ENCODE assay signal across 32 cellular contexts in the genomic region with DNA sequence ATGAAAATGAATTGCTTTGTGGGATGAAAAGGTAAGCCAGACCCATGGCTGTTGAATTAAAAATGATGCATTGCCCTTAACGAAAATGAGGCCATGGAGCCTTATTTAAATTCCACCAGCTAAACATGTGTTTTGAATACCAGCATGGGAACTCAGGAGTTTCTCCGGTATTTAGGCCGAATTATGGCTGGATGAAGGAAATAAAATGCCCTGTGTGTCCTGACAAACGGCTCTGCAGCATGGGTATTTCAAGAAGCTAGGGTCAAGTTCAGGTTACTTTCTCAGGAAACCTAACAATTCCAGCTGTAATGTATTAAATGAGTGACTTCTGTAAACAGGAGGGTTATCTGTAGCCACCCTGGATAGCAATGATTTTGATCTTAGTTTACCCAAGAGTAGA. TPM values are rescaled to one million over a fixed set of nuclear protein-coding genes. Genes with fewer than 3 reads are reported as not detected.
DNase-seq lines count a peak whose midpoint lies in the region; ATAC-seq and TF ChIP-seq lines count a peak whose summit lies in the region.
"Had no signal": no experiment of that assay in that cellular context is flagged by ENCODE, and none has a peak within 500 bp of the region (broad histone marks: within the 10 kb centered on the region; RNA-seq: fewer than 3 reads in every experiment).

No MANE protein-coding gene starts in this region.

- no peak overlapping the region for H3K18ac ChIP-seq in mesenchymal stem cell (ENCODE audit: low read depth in 1 of 2, low read length in 2 of 2)

- H3K36me3 ChIP-seq in mesenchymal stem cell (ENCODE audit: control insufficient read depth in 1 of 2, insufficient read depth in 2 of 2, low read depth in 1 of 2, low read length in 2 of 2), result peaks cover 21 to 52% of the 10 kb centered on the region in 2 experiments
- H3K36me3 ChIP-seq in thoracic aorta, result no peaks in the 10 kb centered on the region
- H3K36me3 ChIP-seq in esophagus squamous epithelium, result peaks cover 0 to 57% (median 0%) of the 10 kb centered on the region in 3 donors
- H3K36me3 ChIP-seq: neutrophil, right lobe of liver had no signal

- intact Hi-C loops in esophagus squamous epithelium (cut with DNase I), result no loop called here

- no peak overlapping the region for H2BK5ac ChIP-seq in mesenchymal stem cell (ENCODE audit: low read depth, low read length, poor library complexity, severe bottlenecking)

- no peak overlapping the region for H4K91ac ChIP-seq in mesenchymal stem cell (ENCODE audit: low read length)

- TF ChIP-seq POLR2A in esophagus squamous epithelium (IDR thresholded peaks at IDR 0.05), result no peak

- no peak overlapping the region for H2BK12ac ChIP-seq in mesenchymal stem cell (ENCODE audit: low read length in 2 of 2)

- no peak overlapping the region for H2BK15ac ChIP-seq in mesenchymal stem cell (ENCODE audit: low read depth, poor library complexity, severe bottlenecking)

- no peak overlapping the region for H3K4me2 ChIP-seq in mesenchymal stem cell (ENCODE audit: low read length, poor library complexity, severe bottlenecking)

- ATAC-seq in thoracic aorta (ENCODE audit: insufficient number of reproducible peaks, low FRiP score, low read depth), result no peak
- no peak for ATAC-seq in GM18867 (IDR thresholded peaks at IDR 0.05; ENCODE audit: unreplicated experiment)
- no peak for ATAC-seq in GM19452 (IDR thresholded peaks at IDR 0.05; ENCODE audit: unreplicated experiment)
- ATAC-seq in natural killer cell treated with Interleukin-12 subunit alpha and Interleukin-12 subunit beta and Interleukin-15 and Interleukin-18, amount 100 ng/mL, for 72 hours, result no peak
- ATAC-seq: K562, upper lobe of right lung had no signal

- H3K9ac ChIP-seq in mesenchymal stem cell (ENCODE audit: low read length), result peak overlapping the region; percentile 23

- no peak overlapping the region for H3K27ac ChIP-seq in mesenchymal stem cell (ENCODE audit: low read length, poor library complexity, severe bottlenecking)
- peak overlapping the region; percentile 1 to 9 for H3K27ac ChIP-seq in thoracic aorta
- peak overlapping the region in 1 of 4 donors; percentile 4 for H3K27ac ChIP-seq in esophagus squamous epithelium
- H3K27ac ChIP-seq: neutrophil, right lobe of liver, RWPE1, upper lobe of right lung had no signal

- DNase-seq in HFFc6, result no peak
- no peak for DNase-seq in chondrocyte (ENCODE audit: low spot score)
- no peak for DNase-seq in mesenchymal stem cell
- DNase-seq in thoracic aorta (ENCODE audit: low spot score), result no peak
- no peak for DNase-seq in esophagus squamous epithelium (lab: John Stamatoyannopoulos, UW)
- no peak for DNase-seq in natural killer cell treated with Interleukin-12 subunit alpha and Interleukin-12 subunit beta and Interleukin-15 and Interleukin-18, amount 100 ng/mL, for 72 hours (ENCODE audit: low spot score)
- DNase-seq: activated B cell treated with CpG ODN at 0.5 μM for 24 hours; activated CD4-positive, alpha-beta T cell treated with anti-CD3 and anti-CD28 coated beads, Interleukin-2, amount 50 U/mL, for 1 hour; activated gamma-delta T cell; activated naive CD8-positive, alpha-beta T cell treated with anti-CD3 and anti-CD28 coated beads for 36 hours; activated T-cell treated with anti-CD3 and anti-CD28 coated beads, Interleukin-2, amount 50 U/mL, for 24 hours; Calu3; CD4-positive, CD25-positive, alpha-beta regulatory T cell; DMS79; GDM1; glutamatergic neuron; naive B cell; NCI-H1048; NCI-H187 treated with DMSO at 0.1 percent for 48 hours; NCI-H2171 treated with DMSO at 0.1 percent for 48 hours; NCI-H510A treated with DMSO at 0.1 percent for 48 hours; right lobe of liver; stimulated activated CD4-positive, alpha-beta T cell treated with anti-CD3 and anti-CD28 coated beads, Interleukin-4, amount 100 ng/mL, for 1 hour; upper lobe of right lung had no signal

- TF ChIP-seq CTCF in HFFc6 (IDR thresholded peaks at IDR 0.05) (no peak), chondrocyte (IDR thresholded peaks at IDR 0.05) (no peak), thoracic aorta (IDR thresholded peaks at IDR 0.05) (no peak), esophagus squamous epithelium (IDR thresholded peaks at IDR 0.05) (no peak)

- no peaks in the 10 kb centered on the region for H3K9me3 ChIP-seq in mesenchymal stem cell (ENCODE audit: control insufficient read depth, low read length)
- no peaks in the 10 kb centered on the region for H3K9me3 ChIP-seq in thoracic aorta
- H3K9me3 ChIP-seq in esophagus squamous epithelium, result no peaks in the 10 kb centered on the region
- H3K9me3 ChIP-seq: neutrophil, right lobe of liver, upper lobe of right lung had no signal

- H3K23ac ChIP-seq in mesenchymal stem cell (ENCODE audit: low read length in 2 of 2), result no peak overlapping the region

- H4K8ac ChIP-seq in mesenchymal stem cell (ENCODE audit: low read length), result no peak overlapping the region

- no peaks in the 10 kb centered on the region for H3K27me3 ChIP-seq in mesenchymal stem cell (ENCODE audit: control insufficient read depth in 1 of 2, insufficient read depth in 1 of 2, low read length in 2 of 2)
- H3K27me3 ChIP-seq in thoracic aorta (replicated peaks; ENCODE audit: insufficient read depth), result no peaks in the 10 kb centered on the region
- no peaks in the 10 kb centered on the region for H3K27me3 ChIP-seq in esophagus squamous epithelium
- H3K27me3 ChIP-seq: neutrophil, right lobe of liver, upper lobe of right lung had no signal

- H2BK120ac ChIP-seq in mesenchymal stem cell (ENCODE audit: low read depth, low read length), result no peak overlapping the region

- H3K4me3 ChIP-seq in mesenchymal stem cell (ENCODE audit: insufficient read depth in 1 of 2, low read depth in 1 of 2, low read length in 2 of 2) (peak overlapping the region in 1 of 2 experiments; percentile 14), thoracic aorta (no peak overlapping the region), esophagus squamous epithelium (no peak overlapping the region)
- H3K4me3 ChIP-seq: K562, right lobe of liver, upper lobe of right lung had no signal

- H3K79me1 ChIP-seq in mesenchymal stem cell (replicated peaks; ENCODE audit: low read length, poor library complexity, severe bottlenecking), result peaks cover 12% of the 10 kb centered on the region

- peaks cover 15% of the 10 kb centered on the region for H3K4me1 ChIP-seq in mesenchymal stem cell (ENCODE audit: control insufficient read depth, insufficient read depth, low read depth, low read length)
- H3K4me1 ChIP-seq in thoracic aorta (ENCODE audit: control insufficient read depth in 1 of 2, low read depth in 2 of 2), result peaks cover 22 to 69% of the 10 kb centered on the region in 2 donors
- H3K4me1 ChIP-seq in esophagus squamous epithelium, result peaks cover 10 to 39% (median 12%) of the 10 kb centered on the region in 3 donors

- H3K4me3 Mint-ChIP-seq in HFFc6 (no peak overlapping the region), chondrocyte (ENCODE audit: unreplicated experiment) (no peak overlapping the region)
- no peak overlapping the region for H3K4me3 Mint-ChIP-seq in natural killer cell treated with Interleukin-12 subunit alpha and Interleukin-12 subunit beta and Interleukin-15 and Interleukin-18, amount 100 ng/mL, for 72 hours
- H3K4me3 Mint-ChIP-seq: activated B cell treated with CpG ODN at 0.5 μM for 24 hours; activated naive CD8-positive, alpha-beta T cell treated with anti-CD3 and anti-CD28 coated beads for 36 hours; activated T-cell treated with anti-CD3 and anti-CD28 coated beads, Interleukin-2, amount 50 U/mL, for 24 hours; CD4-positive, CD25-positive, alpha-beta regulatory T cell; central memory CD8-positive, alpha-beta T cell; naive B cell; T-helper 1 cell treated with Interleukin-12 subunit alpha and Interleukin-12 subunit beta and Interleukin-4 antibody, amounts not matched to agents 30 μg/mL and 1 μg/mL, for 36 hours had no signal

- no peak overlapping the region for H2AK5ac ChIP-seq in mesenchymal stem cell (ENCODE audit: low read length, severe bottlenecking)

- peak overlapping the region; percentile 79 for H3K27ac Mint-ChIP-seq in HFFc6
- H3K27ac Mint-ChIP-seq in chondrocyte (ENCODE audit: unreplicated experiment), result peak overlapping the region; percentile 4
- no peak overlapping the region for H3K27ac Mint-ChIP-seq in natural killer cell treated with Interleukin-12 subunit alpha and Interleukin-12 subunit beta and Interleukin-15 and Interleukin-18, amount 100 ng/mL, for 72 hours
- H3K27ac Mint-ChIP-seq: activated B cell treated with CpG ODN at 0.5 μM for 24 hours; activated naive CD8-positive, alpha-beta T cell treated with anti-CD3 and anti-CD28 coated beads for 36 hours; activated T-cell treated with anti-CD3 and anti-CD28 coated beads, Interleukin-2, amount 50 U/mL, for 24 hours; CD4-positive, CD25-positive, alpha-beta regulatory T cell; progenitor cell of endocrine pancreas; T-helper 1 cell treated with Interleukin-12 subunit alpha and Interleukin-12 subunit beta and Interleukin-4 antibody, amounts not matched to agents 30 μg/mL and 1 μg/mL, for 36 hours had no signal

- no peak overlapping the region for H3K14ac ChIP-seq in mesenchymal stem cell (ENCODE audit: low read length in 2 of 2)

- no peak overlapping the region for H3K4ac ChIP-seq in mesenchymal stem cell (ENCODE audit: low read depth in 1 of 2, low read length in 2 of 2)

- WGBS in mesenchymal stem cell, result 83% methylated on average over 4 of the region's 4 CpGs
- 58 to 64% methylated on average over 4 of the region's 4 CpGs for WGBS in esophagus squamous epithelium, 2 donors

- no peak overlapping the region for H2AFZ ChIP-seq in mesenchymal stem cell (ENCODE audit: low read depth, low read length)

- H3K4me1 Mint-ChIP-seq in HFFc6 (ENCODE audit: low read depth), result peaks cover 77% of the 10 kb centered on the region
- H3K4me1 Mint-ChIP-seq in chondrocyte (ENCODE audit: low read depth), result peaks cover 52% of the 10 kb centered on the region
- peaks cover 0 to under 1% of the 10 kb centered on the region in 2 donors for H3K4me1 Mint-ChIP-seq in natural killer cell treated with Interleukin-12 subunit alpha and Interleukin-12 subunit beta and Interleukin-15 and Interleukin-18, amount 100 ng/mL, for 72 hours (ENCODE audit: low read depth in 2 of 2)
- H3K4me1 Mint-ChIP-seq: activated B cell treated with CpG ODN at 0.5 μM for 24 hours; central memory CD8-positive, alpha-beta T cell had no signal

- H3K36me3 Mint-ChIP-seq in HFFc6 (ENCODE audit: low read depth) (peaks cover 42% of the 10 kb centered on the region), chondrocyte (ENCODE audit: low read depth) (peaks cover 16% of the 10 kb centered on the region)
- H3K36me3 Mint-ChIP-seq in natural killer cell treated with Interleukin-12 subunit alpha and Interleukin-12 subunit beta and Interleukin-15 and Interleukin-18, amount 100 ng/mL, for 72 hours, result no peaks in the 10 kb centered on the region
- H3K36me3 Mint-ChIP-seq: activated naive CD8-positive, alpha-beta T cell treated with anti-CD3 and anti-CD28 coated beads for 36 hours; CD4-positive, CD25-positive, alpha-beta regulatory T cell; naive B cell had no signal

- H3K27me3 Mint-ChIP-seq in HFFc6 (ENCODE audit: insufficient read depth) (no peaks in the 10 kb centered on the region), chondrocyte (ENCODE audit: low read depth) (no peaks in the 10 kb centered on the region)
- peaks cover 0 to 6% of the 10 kb centered on the region in 2 donors for H3K27me3 Mint-ChIP-seq in natural killer cell treated with Interleukin-12 subunit alpha and Interleukin-12 subunit beta and Interleukin-15 and Interleukin-18, amount 100 ng/mL, for 72 hours
- H3K27me3 Mint-ChIP-seq: activated B cell treated with CpG ODN at 0.5 μM for 24 hours; activated naive CD8-positive, alpha-beta T cell treated with anti-CD3 and anti-CD28 coated beads for 36 hours; naive B cell; progenitor cell of endocrine pancreas had no signal

- H3K9me3 Mint-ChIP-seq in HFFc6 (no peaks in the 10 kb centered on the region), chondrocyte (ENCODE audit: low read depth) (no peaks in the 10 kb centered on the region)
- H3K9me3 Mint-ChIP-seq in natural killer cell treated with Interleukin-12 subunit alpha and Interleukin-12 subunit beta and Interleukin-15 and Interleukin-18, amount 100 ng/mL, for 72 hours, result no peaks in the 10 kb centered on the region
- H3K9me3 Mint-ChIP-seq: activated B cell treated with CpG ODN at 0.5 μM for 24 hours; activated naive CD8-positive, alpha-beta T cell treated with anti-CD3 and anti-CD28 coated beads for 36 hours; activated T-cell treated with anti-CD3 and anti-CD28 coated beads, Interleukin-2, amount 50 U/mL, for 24 hours; CD4-positive, CD25-positive, alpha-beta regulatory T cell; central memory CD8-positive, alpha-beta T cell; naive B cell; T-helper 1 cell treated with Interleukin-12 subunit alpha and Interleukin-12 subunit beta and Interleukin-4 antibody, amounts not matched to agents 30 μg/mL and 1 μg/mL, for 36 hours had no signal

RNA-seq across cellular contexts. Expression of gene AMOTL1, which starts 38.3 kb away (rescaled TPM):
- total RNA-seq in HFFc6 (2021; fragmentation: NEBNext Ultra II Directional; extraction: Animal tissue kit (Norgen Biotek cat#: 25700)), result 10 to 100 TPM; 43.1 to 65.9 (median 48.4) TPM
- 45.6 to 70.2 TPM (median 47.2 TPM) in 3 replicates for total RNA-seq in chondrocyte
- 20.5 TPM for polyA plus RNA-seq in mesenchymal stem cell (2013, experiment 1 of 2)
- 19.9 TPM for polyA plus RNA-seq in mesenchymal stem cell (2013, experiment 2 of 2)
- 10 to 100 TPM; 64.2 to 89.5 TPM for total RNA-seq in thoracic aorta
- 10 to 100 TPM; 47.2 to 91.6 (median 66.9) TPM for total RNA-seq in esophagus squamous epithelium
- 1 to 10 TPM; 5.5 to 5.7 TPM for total RNA-seq in natural killer cell treated with Interleukin-12 subunit alpha and Interleukin-12 subunit beta and Interleukin-15 and Interleukin-18, amount 100 ng/mL, for 72 hours

Comparison
In these comparisons a context has a peak if more than half of its experiments do, and no peak if none do; other contexts are left out.
1. H3K27ac Mint-ChIP-seq: peak in HFFc6 (single experiment) and chondrocyte (single experiment); none in natural killer cell treated with Interleukin-12 subunit alpha and Interleukin-12 subunit beta and Interleukin-15 and Interleukin-18, amount 100 ng/mL, for 72 hours (0 of 2).